In genomic region chr14:104262515-104263514, GRCh38 we compare ENCODE assay signal across 1 cellular context.
TF ChIP-seq lines count a peak whose summit lies in the region.

No MANE protein-coding gene starts in this region.

TF ChIP-seq in GM23338, 12 proteins besides CTCF, POLR2A, EP300 and RAD21 (continued from another document):
- TF ChIP-seq, protein P1, sequence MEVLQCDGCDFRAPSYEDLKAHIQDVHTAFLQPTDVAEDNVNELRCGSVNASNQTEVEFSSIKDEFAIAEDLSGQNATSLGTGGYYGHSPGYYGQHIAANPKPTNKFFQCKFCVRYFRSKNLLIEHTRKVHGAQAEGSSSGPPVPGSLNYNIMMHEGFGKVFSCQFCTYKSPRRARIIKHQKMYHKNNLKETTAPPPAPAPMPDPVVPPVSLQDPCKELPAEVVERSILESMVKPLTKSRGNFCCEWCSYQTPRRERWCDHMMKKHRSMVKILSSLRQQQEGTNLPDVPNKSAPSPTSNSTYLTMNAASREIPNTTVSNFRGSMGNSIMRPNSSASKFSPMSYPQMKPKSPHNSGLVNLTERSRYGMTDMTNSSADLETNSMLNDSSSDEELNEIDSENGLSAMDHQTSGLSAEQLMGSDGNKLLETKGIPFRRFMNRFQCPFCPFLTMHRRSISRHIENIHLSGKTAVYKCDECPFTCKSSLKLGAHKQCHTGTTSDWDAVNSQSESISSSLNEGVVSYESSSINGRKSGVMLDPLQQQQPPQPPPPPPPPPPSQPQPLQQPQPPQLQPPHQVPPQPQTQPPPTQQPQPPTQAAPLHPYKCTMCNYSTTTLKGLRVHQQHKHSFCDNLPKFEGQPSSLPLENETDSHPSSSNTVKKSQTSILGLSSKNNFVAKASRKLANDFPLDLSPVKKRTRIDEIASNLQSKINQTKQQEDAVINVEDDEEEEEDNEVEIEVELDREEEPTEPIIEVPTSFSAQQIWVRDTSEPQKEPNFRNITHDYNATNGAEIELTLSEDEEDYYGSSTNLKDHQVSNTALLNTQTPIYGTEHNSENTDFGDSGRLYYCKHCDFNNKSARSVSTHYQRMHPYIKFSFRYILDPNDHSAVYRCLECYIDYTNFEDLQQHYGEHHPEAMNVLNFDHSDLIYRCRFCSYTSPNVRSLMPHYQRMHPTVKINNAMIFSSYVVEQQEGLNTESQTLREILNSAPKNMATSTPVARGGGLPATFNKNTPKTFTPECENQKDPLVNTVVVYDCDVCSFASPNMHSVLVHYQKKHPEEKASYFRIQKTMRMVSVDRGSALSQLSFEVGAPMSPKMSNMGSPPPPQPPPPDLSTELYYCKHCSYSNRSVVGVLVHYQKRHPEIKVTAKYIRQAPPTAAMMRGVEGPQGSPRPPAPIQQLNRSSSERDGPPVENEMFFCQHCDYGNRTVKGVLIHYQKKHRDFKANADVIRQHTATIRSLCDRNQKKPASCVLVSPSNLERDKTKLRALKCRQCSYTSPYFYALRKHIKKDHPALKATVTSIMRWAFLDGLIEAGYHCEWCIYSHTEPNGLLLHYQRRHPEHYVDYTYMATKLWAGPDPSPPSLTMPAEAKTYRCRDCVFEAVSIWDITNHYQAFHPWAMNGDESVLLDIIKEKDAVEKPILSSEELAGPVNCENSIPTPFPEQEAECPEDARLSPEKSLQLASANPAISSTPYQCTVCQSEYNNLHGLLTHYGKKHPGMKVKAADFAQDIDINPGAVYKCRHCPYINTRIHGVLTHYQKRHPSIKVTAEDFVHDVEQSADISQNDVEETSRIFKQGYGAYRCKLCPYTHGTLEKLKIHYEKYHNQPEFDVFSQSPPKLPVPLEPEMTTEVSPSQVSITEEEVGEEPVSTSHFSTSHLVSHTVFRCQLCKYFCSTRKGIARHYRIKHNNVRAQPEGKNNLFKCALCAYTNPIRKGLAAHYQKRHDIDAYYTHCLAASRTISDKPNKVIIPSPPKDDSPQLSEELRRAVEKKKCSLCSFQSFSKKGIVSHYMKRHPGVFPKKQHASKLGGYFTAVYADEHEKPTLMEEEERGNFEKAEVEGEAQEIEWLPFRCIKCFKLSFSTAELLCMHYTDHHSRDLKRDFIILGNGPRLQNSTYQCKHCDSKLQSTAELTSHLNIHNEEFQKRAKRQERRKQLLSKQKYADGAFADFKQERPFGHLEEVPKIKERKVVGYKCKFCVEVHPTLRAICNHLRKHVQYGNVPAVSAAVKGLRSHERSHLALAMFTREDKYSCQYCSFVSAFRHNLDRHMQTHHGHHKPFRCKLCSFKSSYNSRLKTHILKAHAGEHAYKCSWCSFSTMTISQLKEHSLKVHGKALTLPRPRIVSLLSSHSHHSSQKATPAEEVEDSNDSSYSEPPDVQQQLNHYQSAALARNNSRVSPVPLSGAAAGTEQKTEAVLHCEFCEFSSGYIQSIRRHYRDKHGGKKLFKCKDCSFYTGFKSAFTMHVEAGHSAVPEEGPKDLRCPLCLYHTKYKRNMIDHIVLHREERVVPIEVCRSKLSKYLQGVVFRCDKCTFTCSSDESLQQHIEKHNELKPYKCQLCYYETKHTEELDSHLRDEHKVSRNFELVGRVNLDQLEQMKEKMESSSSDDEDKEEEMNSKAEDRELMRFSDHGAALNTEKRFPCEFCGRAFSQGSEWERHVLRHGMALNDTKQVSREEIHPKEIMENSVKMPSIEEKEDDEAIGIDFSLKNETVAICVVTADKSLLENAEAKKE (CRISPR knock-in tag; IDR thresholded peaks at IDR 0.05): no peak
